In the genomic region with DNA sequence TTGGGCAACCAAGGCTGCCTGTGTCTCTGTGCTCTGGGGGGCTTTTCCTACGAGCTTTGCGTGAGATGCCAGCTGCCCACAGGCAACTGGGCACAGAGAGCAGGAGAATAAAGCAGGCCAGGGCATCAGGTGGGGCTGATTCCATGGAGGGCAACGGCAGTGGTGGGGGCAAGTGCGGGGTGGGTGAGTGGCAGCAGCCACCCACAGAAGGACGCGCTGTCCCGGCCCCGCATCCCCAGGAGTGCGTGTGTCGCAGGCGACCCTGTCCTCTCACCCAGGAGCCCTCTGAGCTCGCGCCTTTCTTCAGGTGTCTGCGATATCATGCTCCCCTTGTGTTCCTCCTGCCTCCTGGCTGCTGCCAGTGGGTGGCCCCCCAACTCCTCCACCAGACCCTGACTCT, we compare ENCODE assay signal across 25 cellular contexts.
"Had no signal": no experiment of that assay in that cellular context is flagged by ENCODE, and none has a peak within 500 bp of the region (broad histone marks: within the 10 kb centered on the region; RNA-seq: fewer than 3 reads in every experiment).

No MANE protein-coding gene starts in this region.

- H3K9me3 Mint-ChIP-seq: naive thymus-derived CD4-positive, alpha-beta T cell; natural killer cell; stimulated activated effector memory CD8-positive, alpha-beta T cell treated with anti-CD3 and anti-CD28 coated beads, Interleukin-12 subunit alpha, Interleukin-12 subunit beta, amount 100 ng/mL, for 72 hours; stimulated activated naive B cell treated with anti-CD40 and anti-IgM and Interleukin-4, amounts not matched to agents 10 μg/mL and 1 μg/mL and 100 μg/mL, for 72 hours; stimulated activated naive CD8-positive, alpha-beta T cell treated with anti-CD3 and anti-CD28 coated beads, Interleukin-15, Interleukin-2, amounts not matched to agents 100 ng/mL and 50 ng/mL, for 24 hours had no signal

- H3K4me1 Mint-ChIP-seq: naive thymus-derived CD4-positive, alpha-beta T cell; natural killer cell; stimulated activated effector memory CD8-positive, alpha-beta T cell treated with anti-CD3 and anti-CD28 coated beads, Interleukin-12 subunit alpha, Interleukin-12 subunit beta, amount 100 ng/mL, for 72 hours; stimulated activated naive B cell treated with anti-CD40 and anti-IgM and Interleukin-4, amounts not matched to agents 10 μg/mL and 1 μg/mL and 100 μg/mL, for 72 hours had no signal

- H3K27ac Mint-ChIP-seq: naive thymus-derived CD4-positive, alpha-beta T cell; natural killer cell; nephron; stimulated activated effector memory CD8-positive, alpha-beta T cell treated with anti-CD3 and anti-CD28 coated beads, Interleukin-12 subunit alpha, Interleukin-12 subunit beta, amount 100 ng/mL, for 72 hours; stimulated activated naive B cell treated with anti-CD40 and anti-IgM and Interleukin-4, amounts not matched to agents 10 μg/mL and 1 μg/mL and 100 μg/mL, for 72 hours; stimulated activated naive CD8-positive, alpha-beta T cell treated with anti-CD3 and anti-CD28 coated beads, Interleukin-15, Interleukin-2, amounts not matched to agents 100 ng/mL and 50 ng/mL, for 24 hours had no signal

- H3K27me3 ChIP-seq: pancreas, right lobe of liver, thyroid gland, tibial nerve, upper lobe of left lung, vagina had no signal

- H3K9me3 ChIP-seq: neutrophil, pancreas, psoas muscle, right lobe of liver, sigmoid colon, stomach, thoracic aorta, thyroid gland, tibial nerve, upper lobe of left lung, vagina had no signal

- H3K36me3 ChIP-seq: neutrophil, pancreas, right lobe of liver, sigmoid colon, thoracic aorta, thyroid gland, tibial nerve, vagina had no signal

- ATAC-seq: naive thymus-derived CD4-positive, alpha-beta T cell; natural killer cell; pancreas; psoas muscle; right lobe of liver; stimulated activated effector memory CD8-positive, alpha-beta T cell treated with anti-CD3 and anti-CD28 coated beads, Interleukin-12 subunit alpha, Interleukin-12 subunit beta, amount 100 ng/mL, for 72 hours; stimulated activated naive B cell treated with anti-CD40 and anti-IgM and Interleukin-4, amounts not matched to agents 10 μg/mL and 1 μg/mL and 100 μg/mL, for 72 hours had no signal

- H3K4me3 ChIP-seq: pancreas, psoas muscle, right lobe of liver, sigmoid colon, stomach, thoracic aorta, thyroid gland, tibial nerve, upper lobe of left lung, vagina had no signal

- H3K36me3 Mint-ChIP-seq: natural killer cell; stimulated activated effector memory CD8-positive, alpha-beta T cell treated with anti-CD3 and anti-CD28 coated beads, Interleukin-12 subunit alpha, Interleukin-12 subunit beta, amount 100 ng/mL, for 72 hours had no signal

- H3K27me3 Mint-ChIP-seq: naive thymus-derived CD4-positive, alpha-beta T cell; stimulated activated naive B cell treated with anti-CD40 and anti-IgM and Interleukin-4, amounts not matched to agents 10 μg/mL and 1 μg/mL and 100 μg/mL, for 72 hours; stimulated activated naive CD8-positive, alpha-beta T cell treated with anti-CD3 and anti-CD28 coated beads, Interleukin-15, Interleukin-2, amounts not matched to agents 100 ng/mL and 50 ng/mL, for 24 hours had no signal

- H3K4me1 ChIP-seq: pancreas, thyroid gland had no signal

- H3K4me3 Mint-ChIP-seq: naive thymus-derived CD4-positive, alpha-beta T cell; natural killer cell; nephron; stimulated activated effector memory CD8-positive, alpha-beta T cell treated with anti-CD3 and anti-CD28 coated beads, Interleukin-12 subunit alpha, Interleukin-12 subunit beta, amount 100 ng/mL, for 72 hours; stimulated activated naive B cell treated with anti-CD40 and anti-IgM and Interleukin-4, amounts not matched to agents 10 μg/mL and 1 μg/mL and 100 μg/mL, for 72 hours; stimulated activated naive CD8-positive, alpha-beta T cell treated with anti-CD3 and anti-CD28 coated beads, Interleukin-15, Interleukin-2, amounts not matched to agents 100 ng/mL and 50 ng/mL, for 24 hours had no signal

- H3K27ac ChIP-seq: neutrophil, pancreas, psoas muscle, right lobe of liver, sigmoid colon, stomach, thoracic aorta, thyroid gland, tibial nerve, upper lobe of left lung, vagina had no signal

- DNase-seq: naive thymus-derived CD4-positive, alpha-beta T cell; natural killer cell; nucleus accumbens; psoas muscle; right lobe of liver; sigmoid colon; small intestine; stimulated activated CD4-positive, alpha-beta T cell treated with anti-CD3 and anti-CD28 coated beads, Interleukin-15, amount 100 ng/mL, for 24 hours; stimulated activated CD4-positive, alpha-beta T cell treated with anti-CD3 and anti-CD28 coated beads, Interleukin-2, amount 100 ng/mL, for 24 hours; stimulated activated CD4-positive, alpha-beta T cell treated with anti-CD3 and anti-CD28 coated beads, Interleukin-2, amount 100 ng/mL, for 48 hours; stimulated activated CD4-positive, alpha-beta T cell treated with anti-CD3 and anti-CD28 coated beads, Interleukin-4, amount 100 ng/mL, for 24 hours; stimulated activated naive B cell treated with anti-CD40 and anti-IgM and Interleukin-4, amounts not matched to agents 10 μg/mL and 1 μg/mL and 100 μg/mL, for 72 hours; stimulated activated naive CD4-positive, alpha-beta T cell treated with Interleukin-2 at 50 U/mL for 16 hours; stomach; thyroid gland; trophoblast cell had no signal
